Comparison of ENCODE assay signal across 21 cellular contexts in the genomic region with DNA sequence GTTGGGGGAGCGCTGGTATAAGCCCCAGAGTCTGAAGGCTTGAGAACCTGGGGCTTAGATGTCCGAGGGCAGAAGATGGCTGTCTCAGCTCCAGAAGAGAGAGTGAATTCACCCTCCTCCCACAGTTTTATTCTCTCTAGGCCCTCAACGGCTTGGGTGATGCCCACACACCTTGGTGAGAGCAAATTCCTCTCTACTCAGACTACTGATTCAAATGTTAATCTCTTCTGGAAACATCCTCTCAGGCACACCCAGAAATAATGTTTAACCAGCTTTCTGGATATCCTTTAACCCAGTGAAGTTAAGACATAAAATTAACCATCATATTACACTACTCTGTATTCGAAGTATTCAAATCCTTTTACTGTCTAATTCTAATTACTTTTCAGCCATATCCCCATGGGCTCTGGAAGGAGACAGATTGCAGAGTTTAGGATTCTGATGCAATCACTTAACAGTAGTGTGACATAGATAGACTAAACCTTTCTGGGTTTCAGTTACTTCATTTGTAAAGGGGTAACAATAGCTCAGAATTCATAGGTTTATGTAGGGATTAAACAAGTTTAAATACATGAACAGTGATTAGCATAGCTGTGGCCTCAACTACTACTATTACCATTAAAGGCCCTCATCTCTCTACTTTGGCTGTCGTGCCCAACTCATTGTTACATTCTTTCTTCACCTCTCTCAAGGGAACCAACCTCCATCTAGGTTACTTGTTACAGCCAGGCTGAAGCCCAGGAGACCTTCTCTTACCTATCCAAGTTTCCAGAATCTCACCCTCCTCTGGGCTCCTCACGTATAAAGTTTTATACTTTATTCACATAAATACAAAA. TPM values are rescaled to one million over a fixed set of nuclear protein-coding genes. Genes with fewer than 3 reads are reported as not detected.
DNase-seq lines count a peak whose midpoint lies in the region; ATAC-seq, FAIRE-seq and TF ChIP-seq lines count a peak whose summit lies in the region.
"Had no signal": no experiment of that assay in that cellular context is flagged by ENCODE, and none has a peak within 500 bp of the region (broad histone marks: within the 10 kb centered on the region; RNA-seq: fewer than 3 reads in every experiment).

No MANE protein-coding gene starts in this region.

- TF ChIP-seq CTCF in A673 (conservative IDR thresholded peaks at IDR 0.05; ENCODE audit: low read depth, low read length) = no peak
- TF ChIP-seq CTCF in HCT116 (IDR thresholded peaks at IDR 0.05 in 2 of 3, conservative IDR thresholded peaks at IDR 0.05 in 1 of 3; ENCODE audit: borderline replicate concordance in 1 of 3, insufficient read depth in 1 of 3, low read depth in 2 of 3, low read length in 2 of 3) = no peak
- no peak for TF ChIP-seq CTCF in K562 (IDR thresholded peaks at IDR 0.05 in 2 of 3, conservative IDR thresholded peaks at IDR 0.05 in 1 of 3; ENCODE audit: insufficient read depth in 2 of 3, low read depth in 1 of 3, low read length in 3 of 3)
- no peak for TF ChIP-seq CTCF in foreskin keratinocyte (conservative IDR thresholded peaks at IDR 0.05)

- POLR2A ChIA-PET in A673 (lab: Charles Lee; ENCODE audit: low non-redundant PET) = interaction anchor here (0.6 kb wide), 1 partner anchor 26 kb away, joined by 3 read pairs; the partner anchor contains the start of gene ANO10
- POLR2A ChIA-PET in HCT116 (lab: Charles Lee) = no interaction called here
- POLR2A ChIA-PET in K562 (lab: Yijun Ruan, JAX) = interaction anchor here (0.6 to 3.3 kb wide), 5 partner anchors 10 to 524 kb away, joined by 3 to 27 read pairs (median 4); no protein-coding TSS in a partner anchor

- RAD21 ChIA-PET in HCT116 (lab: Charles Lee; ENCODE audit: low non-redundant PET in 1 of 2, low total read pairs in 2 of 2, uncharacterized antibody in 2 of 2, unreplicated experiment in 2 of 2) = no interaction called here

- no peak overlapping the region for H3K9ac ChIP-seq in HCT116 (ENCODE audit: low read length)
- peak overlapping the region in 1 of 2 experiments; percentile 1; a peak in 2 of 4 replicates for H3K9ac ChIP-seq in K562 (ENCODE audit: insufficient read depth in 1 of 2, low read depth in 2 of 2, low read length in 2 of 2)

- H3K9me3 ChIP-seq in A673 (ENCODE audit: low read depth, low read length, poor library complexity, severe bottlenecking) (no peaks in the 10 kb centered on the region), HCT116 (ENCODE audit: control insufficient read depth in 1 of 2, insufficient read depth in 1 of 2, low read depth in 1 of 2, low read length in 2 of 2) (no peaks in the 10 kb centered on the region), K562 (replicated peaks; ENCODE audit: control insufficient read depth, insufficient read depth, low read depth, low read length) (no peaks in the 10 kb centered on the region)
- H3K9me3 ChIP-seq: right lobe of liver, upper lobe of left lung had no signal

- H3K4me2 ChIP-seq in HCT116 (ENCODE audit: low read length) (no peak overlapping the region), K562 (ENCODE audit: insufficient read depth, low read length) (no peak overlapping the region)

- no peak overlapping the region for H2AFZ ChIP-seq in HCT116 (ENCODE audit: low read depth, low read length, poor library complexity, severe bottlenecking)
- H2AFZ ChIP-seq in K562 (ENCODE audit: low read depth, low read length) = peak overlapping the region; percentile 3

- H3K36me3 ChIP-seq in A673 (ENCODE audit: insufficient read depth, low read length, poor library complexity, severe bottlenecking) = no peaks in the 10 kb centered on the region
- no peaks in the 10 kb centered on the region for H3K36me3 ChIP-seq in HCT116 (ENCODE audit: control insufficient read depth in 1 of 2, insufficient read depth in 2 of 2, low read length in 2 of 2)
- no peaks in the 10 kb centered on the region for H3K36me3 ChIP-seq in K562 (ENCODE audit: control insufficient read depth, insufficient read depth, low read length)
- H3K36me3 ChIP-seq: right lobe of liver, upper lobe of left lung had no signal

- TF ChIP-seq RAD21 in HCT116 (IDR thresholded peaks at IDR 0.05; ENCODE audit: low read depth) (no peak), K562 (CRISPR knock-in tag; conservative IDR thresholded peaks at IDR 0.05 in 1 of 2, IDR thresholded peaks at IDR 0.05 in 1 of 2) (no peak)

- H3K27ac ChIP-seq in A673 (ENCODE audit: low read depth, low read length, poor library complexity, severe bottlenecking) (no peak overlapping the region), HCT116 (ENCODE audit: low read depth, low read length) (no peak overlapping the region), K562 (ENCODE audit: extremely low read depth, low read depth, low read length) (peak overlapping the region; percentile 31; the same call in 2 of the 3 replicates), foreskin keratinocyte (no peak overlapping the region)
- H3K27ac ChIP-seq: right lobe of liver, upper lobe of left lung had no signal

- no peaks in the 10 kb centered on the region; the same call in 1 of the 2 replicates for H3K9me2 ChIP-seq in HCT116 (ENCODE audit: insufficient read depth)

- peak; percentile 4 for DNase-seq in A673 (ENCODE audit: low spot score)
- DNase-seq in HCT116 (ENCODE audit: low read depth, low spot score) = no peak
- DNase-seq in K562 (ENCODE audit: extremely low read depth in 1 of 4, low spot score in 3 of 4) = no peak
- DNase-seq in left kidney (ENCODE audit: low read depth, low spot score) = peak; percentile 16
- no peak for DNase-seq in foreskin keratinocyte
- no peak for DNase-seq in 8988T
- no peak for DNase-seq in activated CD8-positive, alpha-beta memory T cell treated with anti-CD3 and anti-CD28 coated beads for 24 hours
- DNase-seq: activated CD4-positive, alpha-beta T cell treated with anti-CD3 and anti-CD28 coated beads for 48 hours; activated CD8-positive, alpha-beta memory T cell treated with anti-CD3 and anti-CD28 coated beads, Interleukin-2, amount 50 U/mL, for 4 hours; activated gamma-delta T cell treated with Interleukin-2 at 50 U/mL for 16 hours; amygdala; CD8-positive, alpha-beta memory T cell; HCEC 1CT; left cardiac atrium; NCI-H1105 treated with DMSO at 0.1 percent for 48 hours; right lobe of liver; RPMI8226; stimulated activated naive CD4-positive, alpha-beta T cell; upper lobe of left lung had no signal

- peak; percentile 45; the same call in 1 of the 2 replicates for TF ChIP-seq EP300 in K562 (IDR thresholded peaks at IDR 0.05; ENCODE audit: low read length)

- no peaks in the 10 kb centered on the region for H4K20me1 ChIP-seq in HCT116 (ENCODE audit: insufficient read depth)
- no peaks in the 10 kb centered on the region for H4K20me1 ChIP-seq in K562 (replicated peaks; ENCODE audit: control insufficient read depth, insufficient read depth, low read length)

- intact Hi-C loops in A673 (cut with micrococcal nuclease; ENCODE audit: unreplicated experiment) (no loop called here), HCT116 (cut with micrococcal nuclease) (no loop called here), K562 (cut with micrococcal nuclease) (loop anchor here (2.0 kb wide), 1 partner anchor 43 kb away; the partner anchor contains the start of gene ABHD5)

- H3K79me2 ChIP-seq in HCT116 (ENCODE audit: insufficient read depth, low read length) (no peaks in the 10 kb centered on the region), K562 (ENCODE audit: control insufficient read depth, insufficient read depth, low read length) (no peaks in the 10 kb centered on the region)

- no peak overlapping the region for H3K4me3 ChIP-seq in A673 (ENCODE audit: low read depth, low read length, poor library complexity, severe bottlenecking)
- H3K4me3 ChIP-seq in HCT116 (replicated peaks in 1 of 2; ENCODE audit: low read depth in 1 of 2, low read length in 2 of 2) = no peak overlapping the region
- no peak overlapping the region for H3K4me3 ChIP-seq in K562
- H3K4me3 ChIP-seq: right lobe of liver, upper lobe of left lung had no signal

- H3K4me1 ChIP-seq in A673 (ENCODE audit: insufficient read depth, low read length, poor library complexity, severe bottlenecking) (no peaks in the 10 kb centered on the region), HCT116 (ENCODE audit: control insufficient read depth in 1 of 2, insufficient read depth in 2 of 2, low read length in 2 of 2) (peaks cover 0 to 5% of the 10 kb centered on the region in 2 experiments; a peak in 1 of 4 replicates), K562 (replicated peaks in 1 of 2; ENCODE audit: control insufficient read depth in 2 of 2, insufficient read depth in 2 of 2, low read length in 2 of 2) (peaks cover 3 to 36% of the 10 kb centered on the region in 2 experiments; a peak in 3 of 5 replicates), foreskin keratinocyte (no peaks in the 10 kb centered on the region)
- H3K4me1 ChIP-seq: right lobe of liver, upper lobe of left lung had no signal

- H3K9me1 ChIP-seq in K562 (ENCODE audit: control insufficient read depth, insufficient read depth, low read length) = no peaks in the 10 kb centered on the region

- no peak for TF ChIP-seq POLR2A in HCT116 (IDR thresholded peaks at IDR 0.05; ENCODE audit: borderline replicate concordance, extremely low read depth, insufficient read depth, insufficient read length)
- TF ChIP-seq POLR2A in K562 (conservative IDR thresholded peaks at IDR 0.05) = no peak

- ATAC-seq in HCT116 = no peak
- ATAC-seq in K562 = peak; percentile 75
- ATAC-seq in foreskin keratinocyte = no peak
- ATAC-seq in GM21619 (IDR thresholded peaks at IDR 0.05; ENCODE audit: unreplicated experiment) = no peak

- FAIRE-seq in K562 (lab: Jason Lieb, UNC) = no peak
- FAIRE-seq: TTC549 had no signal

- 51% methylated on average over 6 of the region's 6 CpGs for WGBS in K562 (ENCODE audit: insufficient coverage, low coverage, missing lambda C conversion rate)

- in situ Hi-C loops in K562 (cut with MboI) = no loop called here

- H3K27me3 ChIP-seq in A673 (replicated peaks; ENCODE audit: insufficient read depth, low read depth, low read length, poor library complexity) (no peaks in the 10 kb centered on the region), HCT116 (ENCODE audit: insufficient read depth, low read length) (no peaks in the 10 kb centered on the region), K562 (ENCODE audit: control insufficient read depth in 2 of 2, insufficient read depth in 2 of 2, low read length in 2 of 2) (no peaks in the 10 kb centered on the region), foreskin keratinocyte (peaks cover 3% of the 10 kb centered on the region)
- H3K27me3 ChIP-seq: right lobe of liver, upper lobe of left lung had no signal

- CTCF ChIA-PET in A673 (lab: Charles Lee) = no interaction called here
- CTCF ChIA-PET in HCT116 (lab: Charles Lee) = no interaction called here
- CTCF ChIA-PET in K562 (lab: Yijun Ruan, JAX; ENCODE audit: low intra/inter-chr PET ratio) = no interaction called here

- BruUV-seq in A673 (replicated peaks; lab: Mats Ljungman, UMichigan) (no TSS peak), HCT116 (replicated peaks; lab: Mats Ljungman, UMichigan) (no TSS peak), K562 (replicated peaks; lab: Mats Ljungman, UMichigan) (no TSS peak)

RNA-seq across cellular contexts. Expression of gene ANO10, which starts 25.7 kb away (rescaled TPM):
- total RNA-seq in A673 (2021) (9.7 and 9.8 TPM in 2 replicates), HCT116 (2021; ENCODE audit: unreplicated experiment) (13.3 TPM), K562 (2014; rRNA removed) (27.2 and 27.9 TPM in 2 replicates), K562 (2014; rRNA removed; fragmentation: Illumina TruSeq; extraction: Trizol) (36.3 and 42.8 TPM in 2 replicates), K562 (2015; rRNA removed; fragmentation: Illumina TruSeq; extraction: Trizol) (32.3 and 36.3 TPM in 2 replicates), K562 (2021) (41.3 and 41.7 TPM in 2 replicates), foreskin keratinocyte (25.9 and 28.3 TPM in 2 replicates)
- 6.7 and 8.3 TPM in 2 replicates for polyA plus RNA-seq in HCT116 (2012)
- total RNA-seq in K562 (2011; cell fraction: chromatin; rRNA removed; ENCODE audit: low replicate concordance) = 97.9 and 159 TPM in 2 replicates
- 79.0 and 95.4 TPM in 2 replicates for total RNA-seq in K562 (2011; cell fraction: nucleolus; rRNA removed)
- total RNA-seq in K562 (2011; cell fraction: nucleoplasm; rRNA removed) = 95.5 and 111 TPM in 2 replicates
- polyA plus RNA-seq in K562 (2011; rRNA removed) (44.9 and 46.0 TPM in 2 replicates), K562 (2014; fragmentation: Illumina TruSeq; extraction: Trizol) (33.1 and 34.8 TPM in 2 replicates), K562 (2014; fragmentation: Nextera tagmentation; extraction: Ambion mirVana) (10 to 100 TPM in 1 of 2 experiments, 1 to 10 TPM in 1; 6.4 to 14.2 TPM), K562 (2014; rRNA removed) (25.7 and 27.5 TPM in 2 replicates), foreskin keratinocyte (27.0 and 27.2 TPM in 2 replicates)
- 22.8 and 42.5 TPM in 2 replicates for polyA plus RNA-seq in K562 (2011; cell fraction: cytosol; rRNA removed)
- 16.3 and 23.3 TPM in 2 replicates for polyA plus RNA-seq in K562 (2011; cell fraction: nucleus; rRNA removed)
- polyA plus RNA-seq in K562 (2012) = 32.9 and 41.8 TPM in 2 replicates
- 71.7 and 92.2 TPM in 2 replicates for polyA minus RNA-seq in K562 (2011; rRNA and poly(A)+ RNA removed)
- polyA minus RNA-seq in K562 (2011; cell fraction: cytosol; rRNA and poly(A)+ RNA removed) = 22.3 and 28.8 TPM in 2 replicates
- polyA minus RNA-seq in K562 (2011; cell fraction: nucleus; rRNA and poly(A)+ RNA removed) = 44.7 and 71.0 TPM in 2 replicates

RNA-seq across cellular contexts. Expression of gene ABHD5, which starts 43.2 kb away (rescaled TPM):
- total RNA-seq in A673 (2021) = 6.3 and 9.9 TPM in 2 replicates
- total RNA-seq in HCT116 (2021; ENCODE audit: unreplicated experiment) = 18.5 TPM
- polyA plus RNA-seq in HCT116 (2012) = 10.8 and 10.9 TPM in 2 replicates
- total RNA-seq in K562 (2011; cell fraction: chromatin; rRNA removed; ENCODE audit: low replicate concordance) = 63.4 and 187 TPM in 2 replicates
- 28.0 and 52.1 TPM in 2 replicates for total RNA-seq in K562 (2011; cell fraction: nucleolus; rRNA removed)
- 79.9 and 117 TPM in 2 replicates for total RNA-seq in K562 (2011; cell fraction: nucleoplasm; rRNA removed)
- total RNA-seq in K562 (2014; rRNA removed) = 27.8 and 33.4 TPM in 2 replicates
- 58.9 and 61.4 TPM in 2 replicates for total RNA-seq in K562 (2014; rRNA removed; fragmentation: Illumina TruSeq; extraction: Trizol)
- total RNA-seq in K562 (2015; rRNA removed; fragmentation: Illumina TruSeq; extraction: Trizol) = 49.1 and 50.4 TPM in 2 replicates
- total RNA-seq in K562 (2021) = 39.9 and 40.7 TPM in 2 replicates
- 53.9 and 58.8 TPM in 2 replicates for polyA plus RNA-seq in K562 (2011; rRNA removed)
- polyA plus RNA-seq in K562 (2011; cell fraction: cytosol; rRNA removed) = 23.6 and 36.2 TPM in 2 replicates
- polyA plus RNA-seq in K562 (2011; cell fraction: nucleus; rRNA removed) = 34.3 and 51.7 TPM in 2 replicates
- polyA plus RNA-seq in K562 (2012) = 33.9 and 40.6 TPM in 2 replicates
- polyA plus RNA-seq in K562 (2014; fragmentation: Illumina TruSeq; extraction: Trizol) = 55.0 and 61.7 TPM in 2 replicates
- 10 to 100 TPM; 31.9 to 35.0 TPM for polyA plus RNA-seq in K562 (2014; fragmentation: Nextera tagmentation; extraction: Ambion mirVana)
- polyA plus RNA-seq in K562 (2014; rRNA removed) = 37.5 and 38.1 TPM in 2 replicates
- 62.2 and 80.3 TPM in 2 replicates for polyA minus RNA-seq in K562 (2011; rRNA and poly(A)+ RNA removed)
- 18.8 and 25.4 TPM in 2 replicates for polyA minus RNA-seq in K562 (2011; cell fraction: cytosol; rRNA and poly(A)+ RNA removed)
- polyA minus RNA-seq in K562 (2011; cell fraction: nucleus; rRNA and poly(A)+ RNA removed) = 36.4 and 64.4 TPM in 2 replicates
- total RNA-seq in foreskin keratinocyte = 24.9 and 30.4 TPM in 2 replicates
- polyA plus RNA-seq in foreskin keratinocyte = 15.9 and 21.2 TPM in 2 replicates

Comparison
In these comparisons a context has a peak if more than half of its experiments do, and no peak if none do; other contexts are left out.
1. DNase-seq: peak in A673 (single experiment) and left kidney (single experiment); none in HCT116 (single experiment), K562 (0 of 4), foreskin keratinocyte (0 of 2), 8988T (single experiment) and activated CD8-positive, alpha-beta memory T cell treated with anti-CD3 and anti-CD28 coated beads for 24 hours (single experiment).